ENCODE assay signal across 28 cellular contexts in the genomic region with DNA sequence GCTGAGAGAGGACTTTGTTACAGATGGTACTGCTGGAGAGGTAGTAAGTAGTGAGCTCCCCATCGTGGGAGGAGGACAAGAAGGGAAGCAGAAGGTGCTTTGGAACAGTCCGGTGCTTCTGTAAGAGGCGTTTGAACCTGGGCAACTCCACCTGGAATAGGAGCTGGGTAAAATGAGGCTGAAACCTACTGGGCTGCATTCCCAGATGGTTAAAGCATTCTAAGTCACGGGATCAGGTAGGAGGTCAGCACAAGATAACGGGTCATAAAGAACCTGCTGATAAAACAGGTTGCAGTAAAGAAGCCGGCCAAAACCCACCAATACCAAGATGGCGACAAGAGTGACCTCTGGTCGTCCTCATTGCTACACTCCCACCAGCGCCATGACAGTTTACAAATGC.
"Had no signal": no experiment of that assay in that cellular context is flagged by ENCODE, and none has a peak within 500 bp of the region (broad histone marks: within the 10 kb centered on the region; RNA-seq: fewer than 3 reads in every experiment).

No MANE protein-coding gene starts in this region.

- H3K9me3 ChIP-seq: stomach, suprapubic skin, testis, thoracic aorta, thyroid gland, tibial artery, tibial nerve, transverse colon, upper lobe of left lung, upper lobe of right lung, uterus, vagina had no signal

- H3K27ac Mint-ChIP-seq: stimulated activated effector memory CD8-positive, alpha-beta T cell treated with anti-CD3 and anti-CD28 coated beads, Interleukin-12 subunit alpha, Interleukin-12 subunit beta, amount 100 ng/mL, for 72 hours; stimulated activated memory B cell treated with anti-CD40 and anti-IgM and Interleukin-4, amounts not matched to agents 10 μg/mL and 1 μg/mL and 100 μg/mL, for 72 hours; stimulated activated naive B cell treated with anti-CD40 and anti-IgM and Interleukin-4, amounts not matched to agents 10 μg/mL and 1 μg/mL and 100 μg/mL, for 72 hours; stimulated activated naive CD8-positive, alpha-beta T cell treated with anti-CD3 and anti-CD28 coated beads, Interleukin-15, amount 100 ng/mL, for 72 hours; stimulated activated naive CD8-positive, alpha-beta T cell treated with anti-CD3 and anti-CD28 coated beads, Interleukin-15, Interleukin-2, amounts not matched to agents 100 ng/mL and 50 ng/mL, for 24 hours; type B pancreatic cell had no signal

- DNase-seq: stimulated activated CD4-positive, alpha-beta T cell treated with anti-CD3 and anti-CD28 coated beads, Interleukin-2, amount 100 ng/mL, for 48 hours; stimulated activated CD4-positive, alpha-beta T cell treated with anti-CD3 and anti-CD28 coated beads, Interleukin-4, amount 100 ng/mL, for 1 hour; stimulated activated CD4-positive, alpha-beta T cell treated with anti-CD3 and anti-CD28 coated beads, Interleukin-4, amount 100 ng/mL, for 24 hours; stimulated activated CD4-positive, alpha-beta T cell treated with anti-CD3 and anti-CD28 coated beads, Interleukin-4, amount 100 ng/mL, for 4 hours; stimulated activated CD8-positive, alpha-beta memory T cell treated with anti-CD3 and anti-CD28 coated beads, Interleukin-4, amount 100 ng/mL, for 48 hours; stimulated activated naive B cell treated with anti-CD40 and anti-IgM and Interleukin-4, amounts not matched to agents 10 μg/mL and 1 μg/mL and 100 μg/mL, for 72 hours; stimulated activated naive CD4-positive, alpha-beta T cell; stimulated activated naive CD4-positive, alpha-beta T cell treated with Interleukin-2 at 50 U/mL for 16 hours; stimulated activated naive CD8-positive, alpha-beta T cell treated with anti-CD3 and anti-CD28 coated beads, Interleukin-15, amount 100 ng/mL, for 72 hours; stimulated activated naive CD8-positive, alpha-beta T cell treated with anti-CD3 and anti-CD28 coated beads, Interleukin-15, Interleukin-2, amounts not matched to agents 100 U/mL and 50 U/mL, for 24 hours; stomach; substantia nigra; testis; thyroid gland; tibial artery; transverse colon; upper lobe of right lung; uterus had no signal

- ATAC-seq: stimulated activated effector memory CD8-positive, alpha-beta T cell treated with anti-CD3 and anti-CD28 coated beads, Interleukin-12 subunit alpha, Interleukin-12 subunit beta, amount 100 ng/mL, for 72 hours; stimulated activated memory B cell treated with anti-CD40 and anti-IgM and Interleukin-4, amounts not matched to agents 10 μg/mL and 1 μg/mL and 100 μg/mL, for 72 hours; stimulated activated naive B cell treated with anti-CD40 and anti-IgM and Interleukin-4, amounts not matched to agents 10 μg/mL and 1 μg/mL and 100 μg/mL, for 72 hours; stimulated activated naive CD8-positive, alpha-beta T cell treated with anti-CD3 and anti-CD28 coated beads, Interleukin-15, amount 100 ng/mL, for 72 hours; stimulated activated naive CD8-positive, alpha-beta T cell treated with anti-CD3 and anti-CD28 coated beads, Interleukin-15, Interleukin-2, amounts not matched to agents 100 U/mL and 50 U/mL, for 24 hours; upper lobe of right lung had no signal

- H3K9me3 Mint-ChIP-seq: stimulated activated effector memory CD8-positive, alpha-beta T cell treated with anti-CD3 and anti-CD28 coated beads, Interleukin-12 subunit alpha, Interleukin-12 subunit beta, amount 100 ng/mL, for 72 hours; stimulated activated memory B cell treated with anti-CD40 and anti-IgM and Interleukin-4, amounts not matched to agents 10 μg/mL and 1 μg/mL and 100 μg/mL, for 72 hours; stimulated activated naive B cell treated with anti-CD40 and anti-IgM and Interleukin-4, amounts not matched to agents 10 μg/mL and 1 μg/mL and 100 μg/mL, for 72 hours; stimulated activated naive CD8-positive, alpha-beta T cell treated with anti-CD3 and anti-CD28 coated beads, Interleukin-15, amount 100 ng/mL, for 72 hours; stimulated activated naive CD8-positive, alpha-beta T cell treated with anti-CD3 and anti-CD28 coated beads, Interleukin-15, Interleukin-2, amounts not matched to agents 100 ng/mL and 50 ng/mL, for 24 hours; type B pancreatic cell had no signal

- H3K4me3 Mint-ChIP-seq: stimulated activated effector memory CD8-positive, alpha-beta T cell treated with anti-CD3 and anti-CD28 coated beads, Interleukin-12 subunit alpha, Interleukin-12 subunit beta, amount 100 ng/mL, for 72 hours; stimulated activated memory B cell treated with anti-CD40 and anti-IgM and Interleukin-4, amounts not matched to agents 10 μg/mL and 1 μg/mL and 100 μg/mL, for 72 hours; stimulated activated naive B cell treated with anti-CD40 and anti-IgM and Interleukin-4, amounts not matched to agents 10 μg/mL and 1 μg/mL and 100 μg/mL, for 72 hours; stimulated activated naive CD8-positive, alpha-beta T cell treated with anti-CD3 and anti-CD28 coated beads, Interleukin-15, amount 100 ng/mL, for 72 hours; stimulated activated naive CD8-positive, alpha-beta T cell treated with anti-CD3 and anti-CD28 coated beads, Interleukin-15, Interleukin-2, amounts not matched to agents 100 ng/mL and 50 ng/mL, for 24 hours; type B pancreatic cell had no signal

- H3K36me3 Mint-ChIP-seq: type B pancreatic cell had no signal

- H3K4me3 ChIP-seq: stomach, suprapubic skin, testis, thoracic aorta, thyroid gland, tibial artery, tibial nerve, transverse colon, upper lobe of left lung, upper lobe of right lung, uterus, vagina had no signal

- H3K27me3 ChIP-seq: testis, vagina had no signal

- H3K27me3 Mint-ChIP-seq: stimulated activated memory B cell treated with anti-CD40 and anti-IgM and Interleukin-4, amounts not matched to agents 10 μg/mL and 1 μg/mL and 100 μg/mL, for 72 hours; stimulated activated naive B cell treated with anti-CD40 and anti-IgM and Interleukin-4, amounts not matched to agents 10 μg/mL and 1 μg/mL and 100 μg/mL, for 72 hours; stimulated activated naive CD8-positive, alpha-beta T cell treated with anti-CD3 and anti-CD28 coated beads, Interleukin-15, amount 100 ng/mL, for 72 hours; stimulated activated naive CD8-positive, alpha-beta T cell treated with anti-CD3 and anti-CD28 coated beads, Interleukin-15, Interleukin-2, amounts not matched to agents 100 ng/mL and 50 ng/mL, for 24 hours had no signal

- FAIRE-seq: urothelium cell line had no signal

- H3K27ac ChIP-seq: stomach, suprapubic skin, testis, thoracic aorta, thyroid gland, tibial artery, tibial nerve, transverse colon, upper lobe of left lung, upper lobe of right lung, uterus, vagina had no signal

- H3K36me3 ChIP-seq: stomach, suprapubic skin, thoracic aorta, thyroid gland, tibial artery, transverse colon, upper lobe of left lung, upper lobe of right lung, uterus, vagina had no signal
